ENCODE assay signal across 1 cellular context in genomic region chr15:85795669-85796305, GRCh38.
TF ChIP-seq lines count a peak whose summit lies in the region.

No MANE protein-coding gene starts in this region.

TF ChIP-seq in WTC11, 78 proteins besides CTCF, POLR2A, EP300 and RAD21 (continued from another document):
- TF ChIP-seq ZMAT4 (CRISPR knock-in tag; IDR thresholded peaks at IDR 0.05) (no peak), IRF1 (CRISPR knock-in tag; IDR thresholded peaks at IDR 0.05) (no peak), NR3C1 (CRISPR knock-in tag; conservative IDR thresholded peaks at IDR 0.05; ENCODE audit: low read depth) (no peak), ZSCAN18 (CRISPR knock-in tag; IDR thresholded peaks at IDR 0.05) (no peak), TCF7 (CRISPR knock-in tag; IDR thresholded peaks at IDR 0.05; ENCODE audit: low read depth) (no peak), SOX15 (CRISPR knock-in tag; IDR thresholded peaks at IDR 0.05) (no peak), ZNF317 (CRISPR knock-in tag; IDR thresholded peaks at IDR 0.05; ENCODE audit: borderline replicate concordance, low read depth) (no peak), ZNF232 (CRISPR knock-in tag; IDR thresholded peaks at IDR 0.05) (no peak), GTF2I (CRISPR knock-in tag; conservative IDR thresholded peaks at IDR 0.05) (no peak), ZNF416 (CRISPR knock-in tag; IDR thresholded peaks at IDR 0.05) (no peak)
